Comparison of ENCODE assay signal across 8 cellular contexts in genomic region chr4:56979674-56980073, GRCh38. TPM values are rescaled to one million over a fixed set of nuclear protein-coding genes. Genes with fewer than 3 reads are reported as not detected.
DNase-seq lines count a peak whose midpoint lies in the region; ATAC-seq and TF ChIP-seq lines count a peak whose summit lies in the region.

No MANE protein-coding gene starts in this region.

- H3K4me3 ChIP-seq in GM12864 (ENCODE audit: low read depth, low read length) (peak overlapping the region; percentile 99), Panc1 (ENCODE audit: low read depth in 2 of 2, low read length in 2 of 2) (peak overlapping the region; percentile 74 to 96), adrenal gland (peak overlapping the region in 3 of 4 donors; percentile 49 to 88 (median 88)), kidney epithelial cell (ENCODE audit: low read depth, low read length) (peak overlapping the region; percentile 88)

- H3K27me3 ChIP-seq in Panc1 (ENCODE audit: control insufficient read depth, insufficient read depth, low read length) (no peaks in the 10 kb centered on the region), adrenal gland (no peaks in the 10 kb centered on the region), kidney epithelial cell (ENCODE audit: control insufficient read depth, insufficient read depth, low read length) (no peaks in the 10 kb centered on the region)

- H3K4me1 ChIP-seq in Panc1 (ENCODE audit: control insufficient read depth, insufficient read depth, low read length) (peaks cover 13% of the 10 kb centered on the region), adrenal gland (replicated peaks in 1 of 2) (peaks cover 30 to 51% of the 10 kb centered on the region in 2 donors)

- WGBS in adrenal gland, 4 donors = 19 to 24% (median 20%) methylated on average over 12 of the region's 12 CpGs

- intact Hi-C loops in Panc1 (cut with micrococcal nuclease; ENCODE audit: unreplicated experiment) = no loop called here
- intact Hi-C loops in adrenal gland (cut with DNase I) = loop anchor here (5.0 kb wide), 3 partner anchors 57 to 72 kb away; partner anchors contain the start of gene REST (in 1 of the 2)

- CTCF ChIA-PET in Panc1 (lab: Charles Lee) = interaction anchor here (1.3 kb wide), 1 partner anchor 37 kb away, joined by 7 read pairs; no protein-coding TSS in a partner anchor

- H3K36me3 ChIP-seq in Panc1 (ENCODE audit: control insufficient read depth, insufficient read depth, low read length) (peaks cover 9% of the 10 kb centered on the region), adrenal gland (replicated peaks in 1 of 2) (no peaks in the 10 kb centered on the region), kidney epithelial cell (ENCODE audit: control insufficient read depth, insufficient read depth, low read length) (no peaks in the 10 kb centered on the region)

- no peaks in the 10 kb centered on the region for H3K9me3 ChIP-seq in Panc1 (ENCODE audit: control insufficient read depth, insufficient read depth, low read depth, low read length)
- no peaks in the 10 kb centered on the region for H3K9me3 ChIP-seq in adrenal gland (replicated peaks in 1 of 3)

- peak overlapping the region; percentile 95 for H3K27ac ChIP-seq in Panc1 (ENCODE audit: low read length)
- H3K27ac ChIP-seq in adrenal gland = peak overlapping the region in 3 of 5 donors; percentile 88 to 96 (median 92)
- no peak overlapping the region for H3K27ac ChIP-seq in substantia nigra (ENCODE audit: low read depth, low read length, poor library complexity, severe bottlenecking)

- no peak for ATAC-seq in Panc1

- in situ Hi-C loops in Panc1 (cut with HindIII; ENCODE audit: low pct_unique_long_range_greater_than_20kb, low sequenced_read_pairs) = no loop called here

- no TSS peak for BruUV-seq in Panc1 (replicated peaks; lab: Mats Ljungman, UMichigan)

- POLR2A ChIA-PET in Panc1 (lab: Charles Lee) = interaction anchor here (0.6 to 1.7 kb wide), 3 partner anchors 9 to 1011 kb away, joined by 6 to 11 read pairs (median 11); no protein-coding TSS in a partner anchor

- no peak for TF ChIP-seq CTCF in GM12864 (IDR thresholded peaks at IDR 0.05; ENCODE audit: low read depth, low read length, missing control alignments)
- no peak for TF ChIP-seq CTCF in Panc1 (IDR thresholded peaks at IDR 0.05)
- TF ChIP-seq CTCF in adrenal gland (IDR thresholded peaks at IDR 0.05) = no peak
- TF ChIP-seq CTCF in kidney epithelial cell (IDR thresholded peaks at IDR 0.05; ENCODE audit: insufficient read depth, low read length, poor library complexity, severe bottlenecking) = no peak

- DNase-seq in GM12864 (ENCODE audit: low read depth) (no peak), Panc1 (ENCODE audit: low read depth, low spot score) (no peak), adrenal gland (peak in 4 of 7 donors; percentile 21 to 54 (median 44)), kidney epithelial cell (ENCODE audit: low read depth) (no peak), pons (ENCODE audit: low spot score) (no peak), substantia nigra (lab: John Stamatoyannopoulos, UW) (no peak), mesenteric fat pad (ENCODE audit: low spot score) (no peak)
- DNase-seq in stimulated activated CD4-positive, alpha-beta T cell treated with anti-CD3 and anti-CD28 coated beads, Interleukin-4, amount 100 ng/mL, for 48 hours (ENCODE audit: low read depth in 2 of 2) = peak; percentile 32 to 50

- TF ChIP-seq POLR2A in adrenal gland (IDR thresholded peaks at IDR 0.05) = no peak

RNA-seq across cellular contexts. Expression of gene POLR2B, which starts 1.0 kb away (rescaled TPM):
- total RNA-seq in Panc1 (2021; ENCODE audit: unreplicated experiment) (84.1 TPM), adrenal gland (10 to 100 TPM; 49.1 to 95.9 (median 74.2) TPM), kidney epithelial cell (84.5 and 124 TPM in 2 replicates), mesenteric fat pad (66.9 TPM)
- 37.2 TPM for polyA plus RNA-seq in Panc1 (2012; ENCODE audit: insufficient read length)
- polyA plus RNA-seq in adrenal gland = 100 to 1,000 TPM in 1 of 3 donors, 10 to 100 TPM in 2; 21.2 to 114 (median 31.8) TPM

RNA-seq across cellular contexts. Expression of gene NOA1, which starts 2.3 kb away (rescaled TPM):
- 11.8 TPM for total RNA-seq in Panc1 (2021; ENCODE audit: unreplicated experiment)
- polyA plus RNA-seq in Panc1 (2012; ENCODE audit: insufficient read length) = 9.3 TPM
- total RNA-seq in adrenal gland = 10 to 100 TPM in 7 of 8 donors, 1 to 10 TPM in 1; 9.1 to 30.0 (median 22.2) TPM
- polyA plus RNA-seq in adrenal gland = 1 to 10 TPM; 3.5 to 8.7 (median 5.2) TPM
- 25.1 and 27.3 TPM in 2 replicates for total RNA-seq in kidney epithelial cell
- 10.5 TPM for total RNA-seq in mesenteric fat pad

Comparison
In these comparisons a context has a peak if more than half of its experiments do, and no peak if none do; other contexts are left out.
1. DNase-seq: peak in adrenal gland (4 of 7) and stimulated activated CD4-positive, alpha-beta T cell treated with anti-CD3 and anti-CD28 coated beads, Interleukin-4, amount 100 ng/mL, for 48 hours (2 of 2); none in GM12864 (single experiment), Panc1 (single experiment), kidney epithelial cell (single experiment), pons (single experiment), substantia nigra (0 of 49) and mesenteric fat pad (single experiment).
2. Peak in every context shown above with its lines, with median percentiles within 50 percentile points of each other: H3K4me3 ChIP-seq.